In genomic region chr3:186567072-186567921, GRCh38 we compare ENCODE assay signal across 8 cellular contexts. TPM values are rescaled to one million over a fixed set of nuclear protein-coding genes. Genes with fewer than 3 reads are reported as not detected.
DNase-seq lines count a peak whose midpoint lies in the region; ATAC-seq and TF ChIP-seq lines count a peak whose summit lies in the region.

TBCCD1 (minus strand) TSS chr3:186567339; CDS start chr3:186564329, 3,010 bp downstream.

- ATAC-seq in GM18499 (IDR thresholded peaks at IDR 0.05; ENCODE audit: insufficient read depth, unreplicated experiment): peak; percentile 31
- ATAC-seq in HG02885 (IDR thresholded peaks at IDR 0.05; ENCODE audit: poor library complexity, unreplicated experiment): peak; percentile 51
- peak; percentile 83 to 87 (median 85) for ATAC-seq in psoas muscle

- intact Hi-C loops in T-helper 2 cell treated with Interferon-gamma antibody and Interleukin-4, amounts not matched to agents 100 ng/mL and 5 ng/mL, for 36 hours (cut with micrococcal nuclease): loop anchor here (1.0 to 10.0 kb wide), 3 partner anchors 50 to 629 kb away; partner anchors contain the start of gene TRA2B
- intact Hi-C loops in psoas muscle (cut with DNase I): loop anchor here in 1 of 2 donors (2.0 kb wide), 1 partner anchor 466 kb away; no protein-coding TSS in a partner anchor

- no peaks in the 10 kb centered on the region for H3K36me3 ChIP-seq in right atrium auricular region
- H3K36me3 ChIP-seq in psoas muscle (ENCODE audit: insufficient read depth in 1 of 2, low read depth in 1 of 2): peaks cover 0 to 22% of the 10 kb centered on the region in 2 donors
- H3K36me3 ChIP-seq in urinary bladder (ENCODE audit: insufficient read depth): no peaks in the 10 kb centered on the region

- H3K4me1 ChIP-seq in right atrium auricular region (peaks cover 0 to 41% of the 10 kb centered on the region in 2 donors), psoas muscle (peaks cover 36% of the 10 kb centered on the region), urinary bladder (ENCODE audit: insufficient read depth) (no peaks in the 10 kb centered on the region)

- H3K4me3 ChIP-seq in right atrium auricular region (peak within 1 kb of the TSS; percentile 56 to 83), psoas muscle (peak within 1 kb of the TSS; percentile 99), urinary bladder (ENCODE audit: low read depth, low read length) (peak within 1 kb of the TSS; percentile 67)

- H3K9me3 ChIP-seq in right atrium auricular region (no peaks in the 10 kb centered on the region), psoas muscle (no peaks in the 10 kb centered on the region)

- H3K27me3 ChIP-seq in right atrium auricular region: no peaks in the 10 kb centered on the region
- H3K27me3 ChIP-seq in psoas muscle (ENCODE audit: insufficient read depth in 3 of 3, low read length in 2 of 3): no peaks in the 10 kb centered on the region

- TF ChIP-seq CTCF in right atrium auricular region (IDR thresholded peaks at IDR 0.05) (peak in 1 of 2 donors; percentile 18), psoas muscle (IDR thresholded peaks at IDR 0.05) (no peak)

- peak within 1 kb of the TSS; percentile 84 to 89 for H3K27ac ChIP-seq in right atrium auricular region
- H3K27ac ChIP-seq in psoas muscle: peak within 1 kb of the TSS; percentile 96
- peak within 1 kb of the TSS; percentile 77 for H3K27ac ChIP-seq in urinary bladder (ENCODE audit: low read depth)

- WGBS in psoas muscle, 3 donors: 0% methylated on average over 59 to 66 of the region's 66 CpGs
- WGBS in urinary bladder: under 1% methylated on average over 66 of the region's 66 CpGs

- DNase-seq in NCI-H1694 treated with DMSO at 0.1 percent for 48 hours (lab: John Stamatoyannopoulos, UW): peak; percentile 76
- peak; percentile 47 to 93 (median 86) for DNase-seq in anterior cingulate cortex (lab: John Stamatoyannopoulos, UW)
- peak; percentile 90 for DNase-seq in right atrium auricular region (ENCODE audit: low spot score)
- DNase-seq in psoas muscle: peak; percentile 90 to 95

RNA-seq across cellular contexts. Expression of gene TBCCD1, which starts in this region (rescaled TPM):
- 16.0 and 17.7 TPM in 2 replicates for total RNA-seq in T-helper 2 cell treated with Interferon-gamma antibody and Interleukin-4, amounts not matched to agents 100 ng/mL and 5 ng/mL, for 36 hours
- total RNA-seq in right atrium auricular region (10 to 100 TPM in 1 of 2 donors, 1 to 10 TPM in 1; 8.6 to 10.3 TPM), psoas muscle (1 to 10 TPM; 4.9 to 7.8 (median 6.4) TPM), urinary bladder (20.6 TPM)
- polyA plus RNA-seq in psoas muscle (10 to 100 TPM in 1 of 3 donors, 1 to 10 TPM in 2; 4.6 to 10.8 (median 7.6) TPM), urinary bladder (7.3 TPM)

Comparison
In these comparisons a context has a peak if more than half of its experiments do, and no peak if none do; other contexts are left out.
1. Peak in every context shown above with its lines: DNase-seq, ATAC-seq, H3K4me3 ChIP-seq and H3K27ac ChIP-seq.
2. ATAC-seq: peak in every context shown above with its lines; median percentile 85 in psoas muscle; 51 in HG02885; 31 in GM18499.